In the genomic region with DNA sequence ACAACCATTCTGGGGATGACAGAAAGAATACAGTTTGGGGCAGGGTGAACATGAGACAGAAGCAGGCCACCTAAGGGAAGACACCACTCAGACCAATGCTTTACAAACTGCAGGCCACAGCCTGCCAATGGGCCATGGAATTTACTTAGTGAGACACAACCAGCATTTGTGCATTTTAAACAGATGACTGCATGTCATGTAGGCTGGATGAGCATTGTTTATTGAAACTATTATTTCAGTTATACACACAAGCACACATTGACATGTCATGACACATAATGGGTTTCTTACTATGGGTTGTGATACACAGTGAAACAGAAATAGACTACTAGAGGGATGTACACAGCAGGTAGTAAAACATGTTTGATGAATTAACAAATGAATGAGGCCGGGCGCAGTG, we compare ENCODE assay signal across 19 cellular contexts.
"Had no signal": no experiment of that assay in that cellular context is flagged by ENCODE, and none has a peak within 500 bp of the region (broad histone marks: within the 10 kb centered on the region; RNA-seq: fewer than 3 reads in every experiment).

No MANE protein-coding gene starts in this region.

- H3K36me3 ChIP-seq: thoracic aorta had no signal

- H3K27ac ChIP-seq: lower lobe of right lung, stomach, thoracic aorta, upper lobe of right lung had no signal

- H3K4me3 Mint-ChIP-seq: activated CD4-positive, alpha-beta T cell treated with anti-CD3 and anti-CD28 coated beads, Interleukin-2, amount 10 ng/mL, durations not matched to agents 24 days and 14 days; activated CD8-positive, alpha-beta T cell treated with anti-CD3 and anti-CD28 coated beads, Interleukin-2, amount 10 ng/mL, durations not matched to agents 7 days and 5 days; activated naive CD4-positive, alpha-beta T cell treated with anti-CD3 and anti-CD28 coated beads, Interleukin-2, amount 10 ng/mL, durations not matched to agents 7 days and 5 days; activated T-cell treated with anti-CD3 and anti-CD28 coated beads, Interleukin-2, amount 50 U/mL, for 4 hours; dendritic cell treated with granulocyte-macrophage colony-stimulating factor and Interleukin-4, amounts not matched to agents 40 ng/mL and 50 ng/mL, for 4 days; mesothelial cell of epicardium had no signal

- H3K27me3 Mint-ChIP-seq: activated CD4-positive, alpha-beta T cell treated with anti-CD3 and anti-CD28 coated beads, Interleukin-2, amount 10 ng/mL, durations not matched to agents 24 days and 14 days; activated naive CD4-positive, alpha-beta T cell treated with anti-CD3 and anti-CD28 coated beads, Interleukin-2, amount 10 ng/mL, durations not matched to agents 7 days and 5 days; dendritic cell treated with granulocyte-macrophage colony-stimulating factor and Interleukin-4, amounts not matched to agents 40 ng/mL and 50 ng/mL, for 4 days had no signal

- H3K4me1 Mint-ChIP-seq: mesothelial cell of epicardium had no signal

- H3K27me3 ChIP-seq: stomach, upper lobe of right lung had no signal

- H3K9me3 Mint-ChIP-seq: activated CD4-positive, alpha-beta T cell treated with anti-CD3 and anti-CD28 coated beads, Interleukin-2, amount 10 ng/mL, durations not matched to agents 24 days and 14 days; activated naive CD4-positive, alpha-beta T cell treated with anti-CD3 and anti-CD28 coated beads, Interleukin-2, amount 10 ng/mL, durations not matched to agents 7 days and 5 days; activated T-cell treated with anti-CD3 and anti-CD28 coated beads, Interleukin-2, amount 50 U/mL, for 4 hours; dendritic cell treated with granulocyte-macrophage colony-stimulating factor and Interleukin-4, amounts not matched to agents 40 ng/mL and 50 ng/mL, for 4 days; mesothelial cell of epicardium had no signal

- H3K4me3 ChIP-seq: lower lobe of right lung, stomach, thoracic aorta, upper lobe of right lung had no signal

- ATAC-seq: activated CD8-positive, alpha-beta T cell treated with anti-CD3 and anti-CD28 coated beads, Interleukin-2, amount 10 ng/mL, durations not matched to agents 7 days and 5 days; activated T-cell treated with anti-CD3 and anti-CD28 coated beads, Interleukin-2, amount 50 U/mL, for 4 hours; lower lobe of right lung; upper lobe of right lung had no signal

- H3K27ac Mint-ChIP-seq: activated CD4-positive, alpha-beta T cell treated with anti-CD3 and anti-CD28 coated beads, Interleukin-2, amount 10 ng/mL, durations not matched to agents 24 days and 14 days; activated CD8-positive, alpha-beta T cell treated with anti-CD3 and anti-CD28 coated beads, Interleukin-2, amount 10 ng/mL, durations not matched to agents 7 days and 5 days; activated naive CD4-positive, alpha-beta T cell treated with anti-CD3 and anti-CD28 coated beads, Interleukin-2, amount 10 ng/mL, durations not matched to agents 7 days and 5 days; dendritic cell treated with granulocyte-macrophage colony-stimulating factor and Interleukin-4, amounts not matched to agents 40 ng/mL and 50 ng/mL, for 4 days; mesothelial cell of epicardium had no signal

- H3K4me1 ChIP-seq: lower lobe of right lung had no signal

- H3K9me3 ChIP-seq: lower lobe of right lung, stomach, thoracic aorta, upper lobe of right lung had no signal

- DNase-seq: activated CD4-positive, alpha-beta T cell treated with anti-CD3 and anti-CD28 coated beads, Interleukin-2, amount 10 ng/mL, durations not matched to agents 24 days and 14 days; activated CD8-positive, alpha-beta T cell treated with anti-CD3 and anti-CD28 coated beads, Interleukin-2, amount 10 ng/mL, durations not matched to agents 7 days and 5 days; activated effector memory CD4-positive, alpha-beta T cell treated with Interleukin-2 at 50 U/mL for 16 hours; activated naive CD4-positive, alpha-beta T cell treated with anti-CD3 and anti-CD28 coated beads, Interleukin-2, amount 10 ng/mL, durations not matched to agents 7 days and 5 days; activated T-cell treated with anti-CD3 and anti-CD28 coated beads, Interleukin-2, amount 50 U/mL, for 4 hours; aorta; effector CD8-positive, alpha-beta T cell; foreskin fibroblast; hippocampal formation; lower lobe of right lung; occipital lobe; retina; stomach; T-helper 1 cell; T-helper 9 cell; upper lobe of right lung had no signal
